Comparison of ENCODE assay signal across 8 cellular contexts in genomic region chr19:40055832-40056504, GRCh38. TPM values are rescaled to one million over a fixed set of nuclear protein-coding genes. Genes with fewer than 3 reads are reported as not detected.
DNase-seq lines count a peak whose midpoint lies in the region; ATAC-seq lines count a peak whose summit lies in the region.

Gene ZNF780B, minus strand, starts transcription at chr19:40056231. Its CDS starts 5,899 bp downstream, at chr19:40050332.

- peak; percentile 76 for DNase-seq in DMS 273 (lab: John Stamatoyannopoulos, UW; ENCODE audit: unreplicated experiment)
- peak; percentile 63 for DNase-seq in LoVo (ENCODE audit: low spot score)
- DNase-seq in SJSA1 (ENCODE audit: low read depth in 1 of 2, low spot score in 2 of 2), result peak; percentile 53 to 61
- peak; percentile 47 for DNase-seq in activated gamma-delta T cell treated with anti-CD3 and anti-CD28 coated beads, Interleukin-2, amount 50 U/mL, for 16 hours (ENCODE audit: low read depth)
- peak; percentile 55 for DNase-seq in globus pallidus (ENCODE audit: low spot score)
- peak; percentile 2 for DNase-seq in non-pigmented ciliary epithelial cell (ENCODE audit: low read depth)
- peak in 47 of 49 donors; percentile 8 to 81 (median 51) for DNase-seq in substantia nigra (lab: John Stamatoyannopoulos, UW)

- H3K27ac ChIP-seq in SJSA1 (0 out of 2 replicates have a peak within 1 kb of the TSS, but pooled peaks have one; percentile 11), substantia nigra (ENCODE audit: low read depth, low read length, poor library complexity, severe bottlenecking) (peak within 1 kb of the TSS; percentile 62)

- ATAC-seq in GM21723 (IDR thresholded peaks at IDR 0.05; ENCODE audit: unreplicated experiment), result peak; percentile 76

- no peaks in the 10 kb centered on the region for H3K4me1 ChIP-seq in SJSA1 (replicated peaks)

- peak within 1 kb of the TSS; percentile 66 for H3K4me3 ChIP-seq in SJSA1

- H3K27me3 ChIP-seq in SJSA1 (replicated peaks), result no peaks in the 10 kb centered on the region

- peaks cover 6% of the 10 kb centered on the region for H3K36me3 ChIP-seq in SJSA1

- peaks cover 10% of the 10 kb centered on the region; the same call in 1 of the 2 replicates for H3K9me3 ChIP-seq in SJSA1 (replicated peaks)

RNA-seq across cellular contexts. Expression of gene ZNF780B, which starts in this region (rescaled TPM):
- total RNA-seq in SJSA1 (2014; rRNA removed; shearing (Covaris generic)), result 17.1 and 55.6 TPM in 2 replicates

Comparison
In these comparisons a context has a peak if more than half of its experiments do, and no peak if none do; other contexts are left out.
1. Peak in every context shown above with its lines: DNase-seq, ATAC-seq, H3K4me3 ChIP-seq and H3K27ac ChIP-seq.
2. DNase-seq: peak in every context shown above with its lines; median percentile 76 in DMS 273; 63 in LoVo; 57 in SJSA1; 55 in globus pallidus; 51 in substantia nigra; 47 in activated gamma-delta T cell treated with anti-CD3 and anti-CD28 coated beads, Interleukin-2, amount 50 U/mL, for 16 hours; 2 in non-pigmented ciliary epithelial cell.